ENCODE assay signal across 8 cellular contexts in the genomic region with DNA sequence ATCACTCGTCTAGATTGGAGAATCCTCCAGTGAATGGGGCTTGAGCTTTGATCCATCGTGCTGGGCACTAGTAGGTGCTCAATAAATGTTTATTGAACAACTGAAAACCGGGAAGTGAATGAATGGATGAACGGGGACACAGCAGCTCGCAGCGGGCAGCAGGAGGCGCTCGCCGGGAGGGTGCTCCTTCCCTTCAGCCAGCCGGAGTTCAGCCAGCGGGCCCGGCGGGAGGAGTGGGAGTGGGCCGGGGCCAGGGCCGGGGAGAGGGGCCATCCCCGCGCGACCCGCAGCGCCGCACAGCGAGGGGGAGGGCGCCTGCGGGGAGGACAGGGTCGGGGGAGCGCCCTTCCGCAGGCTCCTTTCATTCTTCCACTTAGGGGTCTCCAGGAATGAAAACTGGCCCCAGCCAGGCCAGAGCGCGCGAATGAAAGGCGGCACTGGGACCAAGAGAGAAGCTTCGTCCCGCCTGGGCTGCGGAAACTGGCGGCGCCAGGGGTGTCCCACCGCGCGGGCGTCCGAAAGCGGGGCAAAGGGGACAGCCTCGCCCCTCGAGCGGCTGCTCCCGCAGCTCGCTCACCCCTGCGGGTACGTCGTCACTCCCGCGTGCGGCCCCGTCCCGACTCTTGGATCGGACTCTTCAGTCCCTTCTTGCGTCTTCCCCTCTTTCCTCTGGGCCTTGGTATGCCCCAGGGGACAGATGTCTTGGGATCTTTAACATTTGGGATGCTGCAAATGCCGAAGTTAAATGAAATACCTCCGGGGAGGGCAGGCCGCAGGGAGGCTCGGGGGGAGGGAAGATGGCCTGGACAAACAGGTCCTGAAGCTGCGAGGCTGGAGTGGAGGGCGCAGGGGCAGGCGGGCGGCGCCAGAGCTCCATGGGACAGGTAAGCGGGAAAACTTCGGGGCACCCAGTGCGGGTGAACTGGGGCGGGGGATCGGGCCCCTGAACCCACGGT. TPM values are rescaled to one million over a fixed set of nuclear protein-coding genes. Genes with fewer than 3 reads are reported as not detected.
A peak's percentile ranks its signal among the peaks of the same experiment; 100 is the strongest.
DNase-seq lines count a peak whose midpoint lies in the region; ATAC-seq, FAIRE-seq and TF ChIP-seq lines count a peak whose summit lies in the region.

No MANE protein-coding gene starts in this region.

- no peak for TF ChIP-seq POLR2A in breast epithelium (IDR thresholded peaks at IDR 0.05)

- no peak for FAIRE-seq in kidney (lab: Jason Lieb, UNC)

- peaks cover 63% of the 10 kb centered on the region for H3K4me1 Mint-ChIP-seq in stimulated activated naive CD8-positive, alpha-beta T cell treated with anti-CD3 and anti-CD28 coated beads, Interleukin-15, amount 100 ng/mL, for 72 hours

- H3K4me1 ChIP-seq in BLaER1: peaks cover 55% of the 10 kb centered on the region
- H3K4me1 ChIP-seq in breast epithelium: no peaks in the 10 kb centered on the region
- peaks cover 18 to 23% of the 10 kb centered on the region in 2 donors for H3K4me1 ChIP-seq in kidney (ENCODE audit: control insufficient read depth in 1 of 2, insufficient read depth in 1 of 2, low read depth in 1 of 2, low read length in 2 of 2)

- H3K27me3 ChIP-seq in BLaER1 (peaks cover 48% of the 10 kb centered on the region), breast epithelium (no peaks in the 10 kb centered on the region)

- intact Hi-C loops in breast epithelium (cut with DNase I; ENCODE audit: low total_unique reads) (no loop called here), kidney (cut with DNase I) (no loop called here)

- in situ Hi-C loops in GM13977 (cut with MboI; ENCODE audit: low pct_unique_long_range_greater_than_20kb, low sequenced_read_pairs, unreplicated experiment): no loop called here

- H3K4me2 ChIP-seq in BLaER1: peak overlapping the region; percentile 65

- H3K9me3 Mint-ChIP-seq in stimulated activated naive CD8-positive, alpha-beta T cell treated with anti-CD3 and anti-CD28 coated beads, Interleukin-15, amount 100 ng/mL, for 72 hours: no peaks in the 10 kb centered on the region

- H3K9me3 ChIP-seq in BLaER1 (no peaks in the 10 kb centered on the region; the same call in 1 of the 2 replicates), breast epithelium (no peaks in the 10 kb centered on the region), kidney (ENCODE audit: control insufficient read depth in 1 of 2, low read length in 2 of 2) (no peaks in the 10 kb centered on the region)

- H4K20me1 ChIP-seq in BLaER1: no peaks in the 10 kb centered on the region

- H3K27me3 Mint-ChIP-seq in stimulated activated naive CD8-positive, alpha-beta T cell treated with anti-CD3 and anti-CD28 coated beads, Interleukin-15, amount 100 ng/mL, for 72 hours: peaks cover 53% of the 10 kb centered on the region

- peak overlapping the region; percentile 54 for H3K4me3 ChIP-seq in BLaER1
- H3K4me3 ChIP-seq in breast epithelium: peak overlapping the region; percentile 38 to 63 (median 58)
- peak overlapping the region; percentile 53 to 68 for H3K4me3 ChIP-seq in kidney (ENCODE audit: low read length in 2 of 2)

- no peak overlapping the region for H3K27ac ChIP-seq in BLaER1
- H3K27ac ChIP-seq in breast epithelium: peak overlapping the region; percentile 30 to 61
- H3K27ac ChIP-seq in kidney (ENCODE audit: low read depth in 2 of 2, low read length in 2 of 2): peak overlapping the region; percentile 77 to 83

- H3K36me3 ChIP-seq in BLaER1 (no peaks in the 10 kb centered on the region), breast epithelium (no peaks in the 10 kb centered on the region), kidney (ENCODE audit: control insufficient read depth in 1 of 2, insufficient read depth in 2 of 2, low read length in 2 of 2) (no peaks in the 10 kb centered on the region)

- H3K9ac ChIP-seq in BLaER1 (no peak overlapping the region), kidney (ENCODE audit: low read length in 2 of 2) (peak overlapping the region; percentile 29 to 74)

- DNase-seq in GM13977 (ENCODE audit: low spot score) (no peak), NCI-H526 (lab: John Stamatoyannopoulos, UW) (peak; percentile 11 to 67), breast epithelium (ENCODE audit: low spot score in 2 of 2) (peak in 1 of 2 donors; percentile 38), kidney (no peak)
- no peak for DNase-seq in stimulated activated naive CD8-positive, alpha-beta T cell treated with anti-CD3 and anti-CD28 coated beads, Interleukin-15, amount 100 ng/mL, for 72 hours

- H3K27ac Mint-ChIP-seq in stimulated activated naive CD8-positive, alpha-beta T cell treated with anti-CD3 and anti-CD28 coated beads, Interleukin-15, amount 100 ng/mL, for 72 hours: peak overlapping the region in 1 of 2 donors; percentile 4

- peak overlapping the region; percentile 72 to 80 for H3K4me3 Mint-ChIP-seq in stimulated activated naive CD8-positive, alpha-beta T cell treated with anti-CD3 and anti-CD28 coated beads, Interleukin-15, amount 100 ng/mL, for 72 hours

- TF ChIP-seq CTCF in GM13977 (IDR thresholded peaks at IDR 0.05; ENCODE audit: extremely low read depth, insufficient read depth, missing control alignments) (peak; percentile 79), breast epithelium (IDR thresholded peaks at IDR 0.05) (no peak), kidney (IDR thresholded peaks at IDR 0.05; ENCODE audit: borderline replicate concordance, extremely low read depth, insufficient read depth) (peak; percentile 40)

- no peak for ATAC-seq in stimulated activated naive CD8-positive, alpha-beta T cell treated with anti-CD3 and anti-CD28 coated beads, Interleukin-15, amount 100 ng/mL, for 72 hours
- ATAC-seq in GM21737 (IDR thresholded peaks at IDR 0.05; ENCODE audit: unreplicated experiment) (no peak), HG03196 (IDR thresholded peaks at IDR 0.05; ENCODE audit: unreplicated experiment) (no peak)

RNA-seq across cellular contexts. Expression of a gene that starts 3.6 kb away (rescaled TPM):
- total RNA-seq in breast epithelium: 1 to 10 TPM in 2 of 3 donors, not detected in 1; 1.0 to 7.5 TPM
- total RNA-seq in kidney: 48.8 TPM
- 22.1 TPM for polyA plus RNA-seq in kidney (ENCODE audit: insufficient read depth, low read depth, low replicate concordance)

RNA-seq across cellular contexts. Expression of a gene that starts 18.3 kb away (rescaled TPM):
- total RNA-seq in breast epithelium (under 1 TPM in 1 of 3 donors, not detected in 2; 0.29 TPM), kidney (0.19 TPM)
- polyA plus RNA-seq in kidney (ENCODE audit: insufficient read depth, low read depth, low replicate concordance): not detected

Comparison
In these comparisons a context has a peak if more than half of its experiments do, and no peak if none do; other contexts are left out.
1. DNase-seq: peak in NCI-H526 (2 of 2); none in GM13977 (single experiment), kidney (single experiment) and stimulated activated naive CD8-positive, alpha-beta T cell treated with anti-CD3 and anti-CD28 coated beads, Interleukin-15, amount 100 ng/mL, for 72 hours (0 of 2).
2. CTCF ChIP-seq: peak in GM13977 (single experiment) and kidney (single experiment); none in breast epithelium (0 of 3).
3. Peak in every context shown above with its lines, with median percentiles within 50 percentile points of each other: H3K4me3 ChIP-seq.